1 cellular context compared by ENCODE assay signal in genomic region chr7:150631084-150631824, GRCh38.
TF ChIP-seq lines count a peak whose summit lies in the region.

No MANE protein-coding gene starts in this region.

TF ChIP-seq in GM23338, 12 proteins besides CTCF, POLR2A, EP300 and RAD21 (continued from another document):
- TF ChIP-seq ETS1 (IDR thresholded peaks at IDR 0.05): no peak
